ENCODE assay signal across 8 cellular contexts in genomic region chr1:180881806-180882509, GRCh38. TPM values are rescaled to one million over a fixed set of nuclear protein-coding genes. Genes with fewer than 3 reads are reported as not detected.
DNase-seq lines count a peak whose midpoint lies in the region; ATAC-seq and TF ChIP-seq lines count a peak whose summit lies in the region.

No MANE protein-coding gene starts in this region.

- TF ChIP-seq CTCF in adrenal gland (IDR thresholded peaks at IDR 0.05): peak; percentile 25 to 68 (median 48)

- ATAC-seq in right cardiac atrium (peak; percentile 69 to 74), GM19455 (IDR thresholded peaks at IDR 0.05; ENCODE audit: unreplicated experiment) (no peak)

- POLR2A ChIA-PET in HEK293T (lab: Yijun Ruan, JAX): no interaction called here

- H3K27me3 ChIP-seq in adrenal gland (no peaks in the 10 kb centered on the region), right cardiac atrium (ENCODE audit: control insufficient read depth, insufficient read depth) (no peaks in the 10 kb centered on the region)

- TF ChIP-seq POLR2A in adrenal gland (IDR thresholded peaks at IDR 0.05): no peak

- peaks cover 0 to 6% of the 10 kb centered on the region in 2 donors for H3K36me3 ChIP-seq in adrenal gland (replicated peaks in 1 of 2)

- H3K4me3 ChIP-seq in adrenal gland (no peak overlapping the region), right cardiac atrium (ENCODE audit: low read length) (no peak overlapping the region)

- intact Hi-C loops in adrenal gland (cut with DNase I): loop anchor here in 1 of 2 donors (5.0 kb wide), 1 partner anchor 260 kb away; no protein-coding TSS in a partner anchor
- intact Hi-C loops in right cardiac atrium (cut with DNase I): loop anchor here (5.0 to 10.0 kb wide), 3 partner anchors 260 to 285 kb away; no protein-coding TSS in a partner anchor

- H3K4me1 ChIP-seq in adrenal gland (replicated peaks in 1 of 2) (no peaks in the 10 kb centered on the region), right cardiac atrium (ENCODE audit: control insufficient read depth, insufficient read depth, low read length) (no peaks in the 10 kb centered on the region)

- 59 to 75% (median 71%) methylated on average over 6 of the region's 6 CpGs for WGBS in adrenal gland, 4 donors
- WGBS in right cardiac atrium: 62% methylated on average over 6 of the region's 6 CpGs

- CTCF ChIA-PET in HEK293T (lab: Yijun Ruan, JAX): interaction anchor here (0.7 to 1.8 kb wide), 14 partner anchors 9 to 509 kb away, joined by 3 to 7 read pairs (median 4); no protein-coding TSS in a partner anchor

- H3K9me3 ChIP-seq in adrenal gland (replicated peaks in 1 of 3) (no peaks in the 10 kb centered on the region), right cardiac atrium (ENCODE audit: control insufficient read depth, low read length) (no peaks in the 10 kb centered on the region)

- DNase-seq in EH (ENCODE audit: low read depth): peak; percentile 62
- peak; percentile 60 for DNase-seq in HEK293T (ENCODE audit: extremely low spot score)
- peak; percentile 39 for DNase-seq in NCI-H345 (lab: John Stamatoyannopoulos, UW)
- no peak for DNase-seq in adrenal gland
- no peak for DNase-seq in right cardiac atrium
- DNase-seq in superior temporal gyrus (ENCODE audit: extremely low spot score): peak; percentile 90
- DNase-seq in activated CD4-positive, alpha-beta T cell treated with anti-CD3 and anti-CD28 coated beads, Interleukin-2, amount 50 U/mL, for 1 hour: no peak

- H3K27ac ChIP-seq in adrenal gland (no peak overlapping the region), right cardiac atrium (ENCODE audit: low read length) (no peak overlapping the region)

TF ChIP-seq in HEK293T, 16 proteins besides CTCF, POLR2A, EP300 and RAD21:
- no peak for TF ChIP-seq TARDBP (IDR thresholded peaks at IDR 0.05)
- no peak for TF ChIP-seq L3MBTL2 (conservative IDR thresholded peaks at IDR 0.05)
- no peak for TF ChIP-seq HDGF (IDR thresholded peaks at IDR 0.05; ENCODE audit: borderline replicate concordance)
- TF ChIP-seq ZNF384 (IDR thresholded peaks at IDR 0.05): no peak
- TF ChIP-seq LEF1 (IDR thresholded peaks at IDR 0.05; ENCODE audit: borderline replicate concordance): no peak
- no peak for TF ChIP-seq ARNT (IDR thresholded peaks at IDR 0.05)
- no peak for TF ChIP-seq BHLHE40 (IDR thresholded peaks at IDR 0.05; ENCODE audit: borderline replicate concordance)
- no peak for TF ChIP-seq CTBP1 (IDR thresholded peaks at IDR 0.05; ENCODE audit: borderline replicate concordance)
- TF ChIP-seq FOXA1 (IDR thresholded peaks at IDR 0.05): no peak
- TF ChIP-seq SUZ12 (IDR thresholded peaks at IDR 0.05): no peak
- TF ChIP-seq FOXK2 (IDR thresholded peaks at IDR 0.05): no peak
- no peak for TF ChIP-seq FOXM1 (IDR thresholded peaks at IDR 0.05; ENCODE audit: borderline replicate concordance)
- TF ChIP-seq NFRKB (IDR thresholded peaks at IDR 0.05): no peak
- no peak for TF ChIP-seq PKNOX1 (IDR thresholded peaks at IDR 0.05)
- TF ChIP-seq ELF4 (IDR thresholded peaks at IDR 0.05): no peak
- no peak for TF ChIP-seq SP1 (IDR thresholded peaks at IDR 0.05)

RNA-seq across cellular contexts. Expression of gene KIAA1614, which starts 30.7 kb away (rescaled TPM):
- total RNA-seq in adrenal gland (1 to 10 TPM in 6 of 8 donors, under 1 TPM in 2; 0.42 to 6.9 (median 1.3) TPM), right cardiac atrium (10 to 100 TPM; 10.2 to 16.6 (median 12.0) TPM)
- polyA plus RNA-seq in adrenal gland (1 to 10 TPM in 2 of 3 donors, under 1 TPM in 1; 0.18 to 3.4 (median 1.4) TPM), right cardiac atrium (11.6 TPM)

Comparison
In these comparisons a context has a peak if more than half of its experiments do, and no peak if none do; other contexts are left out.
1. DNase-seq: peak in EH (single experiment), HEK293T (single experiment), NCI-H345 (single experiment) and superior temporal gyrus (single experiment); none in adrenal gland (0 of 7), right cardiac atrium (0 of 3) and activated CD4-positive, alpha-beta T cell treated with anti-CD3 and anti-CD28 coated beads, Interleukin-2, amount 50 U/mL, for 1 hour (single experiment).